ENCODE assay signal across 1 cellular context in the genomic region with DNA sequence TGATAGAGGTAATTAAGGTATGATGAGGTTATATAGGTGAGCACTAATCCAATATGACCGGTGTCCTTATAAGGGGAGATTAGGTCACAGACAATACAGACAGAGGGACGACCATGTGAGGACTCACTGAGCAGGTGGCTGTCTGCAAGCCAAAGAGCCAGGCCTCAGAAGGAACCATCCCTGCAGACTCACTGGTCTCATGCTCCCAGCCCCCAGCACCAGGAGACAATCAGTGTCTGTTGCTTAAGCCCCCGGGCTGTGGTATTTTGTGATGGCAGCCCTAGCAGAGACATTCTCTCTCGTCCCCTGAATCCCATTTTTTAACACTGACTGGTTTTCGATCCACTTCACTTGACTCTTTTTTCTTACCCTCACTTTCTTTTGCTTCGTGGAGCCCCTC.
TF ChIP-seq lines count a peak whose summit lies in the region.

No MANE protein-coding gene starts in this region.

TF ChIP-seq in GM23338, 12 proteins besides CTCF, POLR2A, EP300 and RAD21 (continued from another document):
- TF ChIP-seq ZNF462 (CRISPR knock-in tag; IDR thresholded peaks at IDR 0.05): no peak
- TF ChIP-seq EZH2 (IDR thresholded peaks at IDR 0.05; ENCODE audit: low read depth, unreplicated experiment): no peak
- no peak for TF ChIP-seq EZH2phosphoT487 (IDR thresholded peaks at IDR 0.05; ENCODE audit: unreplicated experiment)
